12 cellular contexts compared by ENCODE assay signal in the genomic region with DNA sequence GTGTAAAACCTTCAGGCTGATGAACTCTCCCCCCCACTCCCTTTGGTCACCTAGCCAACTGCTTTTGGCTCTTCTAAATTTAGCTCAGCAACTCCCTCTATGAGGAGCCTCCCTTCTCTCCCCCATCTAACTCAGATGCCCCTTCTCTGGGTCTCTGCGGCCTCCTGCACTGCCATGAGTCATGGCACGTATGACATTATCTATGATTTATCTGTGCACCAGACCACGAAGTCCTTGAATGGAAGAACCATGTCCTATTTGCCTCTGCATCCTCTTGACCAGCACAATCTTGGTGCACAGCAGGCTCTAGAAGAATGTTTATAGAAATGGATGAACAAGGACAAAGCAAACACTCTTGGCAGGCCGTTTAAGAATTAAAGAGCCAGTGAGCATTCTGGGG. TPM values are rescaled to one million over a fixed set of nuclear protein-coding genes. Genes with fewer than 3 reads are reported as not detected.
DNase-seq lines count a peak whose midpoint lies in the region; ATAC-seq and TF ChIP-seq lines count a peak whose summit lies in the region.
"Had no signal": no experiment of that assay in that cellular context is flagged by ENCODE, and none has a peak within 500 bp of the region (broad histone marks: within the 10 kb centered on the region; RNA-seq: fewer than 3 reads in every experiment).

No MANE protein-coding gene starts in this region.

- TF ChIP-seq CTCF in gastroesophageal sphincter (IDR thresholded peaks at IDR 0.05) (no peak), smooth muscle cell (IDR thresholded peaks at IDR 0.05; ENCODE audit: borderline replicate concordance, insufficient read depth, poor library complexity, severe bottlenecking) (no peak)

- H3K27me3 ChIP-seq in SJCRH30 = no peaks in the 10 kb centered on the region
- H3K27me3 ChIP-seq in gastroesophageal sphincter = no peaks in the 10 kb centered on the region
- no peaks in the 10 kb centered on the region for H3K27me3 ChIP-seq in smooth muscle cell (ENCODE audit: low read depth)

- H3K27ac ChIP-seq in SJCRH30 (no peak overlapping the region), gastroesophageal sphincter (peak overlapping the region; percentile 69 to 96 (median 88)), smooth muscle cell (ENCODE audit: low read depth) (peak overlapping the region; percentile 40)

- peak overlapping the region; percentile 55 for H3K4me2 ChIP-seq in smooth muscle cell

- H3K4me1 ChIP-seq in SJCRH30 (peaks cover 26% of the 10 kb centered on the region), gastroesophageal sphincter (peaks cover 16 to 97% (median 40%) of the 10 kb centered on the region in 3 donors), smooth muscle cell (ENCODE audit: low read depth) (peaks cover 16% of the 10 kb centered on the region)

- peaks cover 15% of the 10 kb centered on the region for H3F3A ChIP-seq in smooth muscle cell (ENCODE audit: low read depth)

- H3K36me3 ChIP-seq in SJCRH30 (peaks cover 32% of the 10 kb centered on the region), gastroesophageal sphincter (peaks cover 0 to 35% of the 10 kb centered on the region in 2 donors), smooth muscle cell (ENCODE audit: low read depth) (peaks cover 4% of the 10 kb centered on the region)

- H3K9ac ChIP-seq in smooth muscle cell (ENCODE audit: low read depth) = no peak overlapping the region

- no peak overlapping the region for H2AFZ ChIP-seq in smooth muscle cell (ENCODE audit: low read depth)

- H3K4me3 ChIP-seq in SJCRH30 (no peak overlapping the region), gastroesophageal sphincter (no peak overlapping the region), smooth muscle cell (no peak overlapping the region)

- no peak for TF ChIP-seq EP300 in gastroesophageal sphincter (IDR thresholded peaks at IDR 0.05)

- no peaks in the 10 kb centered on the region for H3K9me3 ChIP-seq in SJCRH30 (replicated peaks)
- H3K9me3 ChIP-seq in gastroesophageal sphincter = no peaks in the 10 kb centered on the region
- H3K9me3 ChIP-seq in smooth muscle cell (replicated peaks; ENCODE audit: low read depth) = no peaks in the 10 kb centered on the region

- ATAC-seq in gastroesophageal sphincter (no peak), HG03571 (IDR thresholded peaks at IDR 0.05; ENCODE audit: unreplicated experiment) (no peak)
- ATAC-seq: T-helper 17 cell had no signal

- peaks cover 90% of the 10 kb centered on the region for H4K20me1 ChIP-seq in smooth muscle cell (ENCODE audit: low read depth)

- 14% methylated on average over 3 to 4 of the region's 4 CpGs for WGBS in gastroesophageal sphincter (ENCODE audit: low coverage in 1 of 2), 2 donors
- 16% methylated on average over 4 of the region's 4 CpGs for WGBS in smooth muscle cell (ENCODE audit: low lambda C conversion rate)

- DNase-seq in HEK293T (ENCODE audit: extremely low spot score) = peak; percentile 20
- peak; percentile 18 to 24 for DNase-seq in SJCRH30
- DNase-seq in smooth muscle cell (lab: John Stamatoyannopoulos, UW; ENCODE audit: unreplicated experiment) = no peak
- DNase-seq in occipital lobe (lab: John Stamatoyannopoulos, UW) = no peak
- DNase-seq in activated T-cell treated with anti-CD3 and anti-CD28 coated beads for 4 hours = no peak
- DNase-seq in AML-193 (lab: John Stamatoyannopoulos, UW) = no peak
- DNase-seq: activated CD4-positive, alpha-beta memory T cell treated with anti-CD3 and anti-CD28 coated beads for 36 hours; CD4-positive, CD25-positive, alpha-beta regulatory T cell; NCI-H2171; T-helper 17 cell had no signal

- CTCF ChIA-PET in HEK293T (lab: Yijun Ruan, JAX) = no interaction called here

- H3K79me2 ChIP-seq in smooth muscle cell (ENCODE audit: low read depth) = peaks cover 53% of the 10 kb centered on the region

- TF ChIP-seq POLR2A in gastroesophageal sphincter (IDR thresholded peaks at IDR 0.05) = no peak

- POLR2A ChIA-PET in HEK293T (lab: Yijun Ruan, JAX) = no interaction called here

TF ChIP-seq in HEK293T, 16 proteins besides CTCF, POLR2A, EP300 and RAD21:
- TF ChIP-seq, protein P1, sequence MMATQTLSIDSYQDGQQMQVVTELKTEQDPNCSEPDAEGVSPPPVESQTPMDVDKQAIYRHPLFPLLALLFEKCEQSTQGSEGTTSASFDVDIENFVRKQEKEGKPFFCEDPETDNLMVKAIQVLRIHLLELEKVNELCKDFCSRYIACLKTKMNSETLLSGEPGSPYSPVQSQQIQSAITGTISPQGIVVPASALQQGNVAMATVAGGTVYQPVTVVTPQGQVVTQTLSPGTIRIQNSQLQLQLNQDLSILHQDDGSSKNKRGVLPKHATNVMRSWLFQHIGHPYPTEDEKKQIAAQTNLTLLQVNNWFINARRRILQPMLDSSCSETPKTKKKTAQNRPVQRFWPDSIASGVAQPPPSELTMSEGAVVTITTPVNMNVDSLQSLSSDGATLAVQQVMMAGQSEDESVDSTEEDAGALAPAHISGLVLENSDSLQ (IDR thresholded peaks at IDR 0.05) = peak; percentile 53; the same call in 1 of the 2 replicates
- TF ChIP-seq BHLHE40 (IDR thresholded peaks at IDR 0.05; ENCODE audit: borderline replicate concordance) = no peak

RNA-seq across cellular contexts. Expression of a gene that starts 46.0 kb away (rescaled TPM):
- total RNA-seq in SJCRH30 (2014; rRNA removed; shearing (Covaris generic)) = 1,468 and 1,571 TPM in 2 replicates
- total RNA-seq in gastroesophageal sphincter = 1,000 to 10,000 TPM in 1 of 4 donors, 100 to 1,000 TPM in 3; 706 to 1,423 (median 903) TPM
- 731 and 1,140 TPM in 2 replicates for total RNA-seq in smooth muscle cell
- polyA plus RNA-seq in smooth muscle cell = 817 and 878 TPM in 2 replicates
- 762 TPM for total RNA-seq in occipital lobe

RNA-seq across cellular contexts. Expression of a gene that starts 46.1 kb away (rescaled TPM):
- 2.0 and 3.5 TPM in 2 replicates for total RNA-seq in SJCRH30 (2014; rRNA removed; shearing (Covaris generic))
- total RNA-seq in gastroesophageal sphincter = 10 to 100 TPM in 1 of 4 donors, 1 to 10 TPM in 3; 1.4 to 12.9 (median 3.1) TPM
- total RNA-seq in smooth muscle cell = 5.8 and 7.1 TPM in 2 replicates
- 0.24 and 0.93 TPM in 2 replicates for polyA plus RNA-seq in smooth muscle cell
- 0.62 TPM for total RNA-seq in occipital lobe

Comparison
In these comparisons a context has a peak if more than half of its experiments do, and no peak if none do; other contexts are left out.
1. DNase-seq: peak in HEK293T (single experiment) and SJCRH30 (2 of 2); none in smooth muscle cell (single experiment), occipital lobe (single experiment), activated T-cell treated with anti-CD3 and anti-CD28 coated beads for 4 hours (single experiment) and AML-193 (0 of 2).